ENCODE assay signal across 1 cellular context in the genomic region with DNA sequence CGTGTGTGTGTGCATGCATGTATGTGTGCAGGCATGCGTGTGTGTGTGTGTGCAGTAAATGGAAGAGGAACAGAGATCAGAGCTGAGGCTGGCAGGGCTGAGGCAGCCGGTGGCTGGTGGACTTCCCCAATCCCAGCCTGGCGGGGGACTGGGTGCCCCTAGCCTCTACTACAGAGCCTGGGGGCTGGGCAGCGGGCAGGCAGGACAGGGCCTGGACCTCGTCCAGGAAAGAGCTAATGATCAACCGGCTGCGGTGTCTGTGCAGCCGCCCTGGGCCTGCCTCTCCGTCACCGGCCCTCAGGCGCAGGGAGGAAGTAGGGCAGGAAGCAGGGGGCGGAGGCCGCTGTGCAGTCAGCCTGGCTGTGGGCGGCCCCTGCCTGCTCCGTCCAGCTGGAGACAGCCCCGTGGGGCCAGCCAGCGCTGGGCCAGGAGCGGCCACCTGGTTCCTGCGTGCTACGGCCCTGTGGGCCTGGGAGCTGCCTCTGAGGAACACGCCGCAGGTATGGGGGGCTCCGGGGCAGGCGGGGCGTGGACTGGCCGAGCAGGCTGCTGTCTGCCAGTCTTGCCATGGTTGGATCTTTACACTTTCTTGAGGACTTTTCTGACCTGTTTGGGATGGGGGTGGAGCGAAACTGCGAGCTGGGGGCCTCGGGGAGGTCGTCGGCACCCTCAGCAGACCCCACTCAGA.
A peak's percentile ranks its signal among the peaks of the same experiment; 100 is the strongest.
TF ChIP-seq lines count a peak whose summit lies in the region.

Gene SH3TC1 (plus strand): TSS at position 385 of the 688 bp plus-strand sequence. CDS start 5,905 bp downstream, outside the sequence.

TF ChIP-seq in HepG2, 621 proteins besides CTCF, POLR2A, EP300 and RAD21 (continued from another document and continues in another):
- TF ChIP-seq, protein P1, sequence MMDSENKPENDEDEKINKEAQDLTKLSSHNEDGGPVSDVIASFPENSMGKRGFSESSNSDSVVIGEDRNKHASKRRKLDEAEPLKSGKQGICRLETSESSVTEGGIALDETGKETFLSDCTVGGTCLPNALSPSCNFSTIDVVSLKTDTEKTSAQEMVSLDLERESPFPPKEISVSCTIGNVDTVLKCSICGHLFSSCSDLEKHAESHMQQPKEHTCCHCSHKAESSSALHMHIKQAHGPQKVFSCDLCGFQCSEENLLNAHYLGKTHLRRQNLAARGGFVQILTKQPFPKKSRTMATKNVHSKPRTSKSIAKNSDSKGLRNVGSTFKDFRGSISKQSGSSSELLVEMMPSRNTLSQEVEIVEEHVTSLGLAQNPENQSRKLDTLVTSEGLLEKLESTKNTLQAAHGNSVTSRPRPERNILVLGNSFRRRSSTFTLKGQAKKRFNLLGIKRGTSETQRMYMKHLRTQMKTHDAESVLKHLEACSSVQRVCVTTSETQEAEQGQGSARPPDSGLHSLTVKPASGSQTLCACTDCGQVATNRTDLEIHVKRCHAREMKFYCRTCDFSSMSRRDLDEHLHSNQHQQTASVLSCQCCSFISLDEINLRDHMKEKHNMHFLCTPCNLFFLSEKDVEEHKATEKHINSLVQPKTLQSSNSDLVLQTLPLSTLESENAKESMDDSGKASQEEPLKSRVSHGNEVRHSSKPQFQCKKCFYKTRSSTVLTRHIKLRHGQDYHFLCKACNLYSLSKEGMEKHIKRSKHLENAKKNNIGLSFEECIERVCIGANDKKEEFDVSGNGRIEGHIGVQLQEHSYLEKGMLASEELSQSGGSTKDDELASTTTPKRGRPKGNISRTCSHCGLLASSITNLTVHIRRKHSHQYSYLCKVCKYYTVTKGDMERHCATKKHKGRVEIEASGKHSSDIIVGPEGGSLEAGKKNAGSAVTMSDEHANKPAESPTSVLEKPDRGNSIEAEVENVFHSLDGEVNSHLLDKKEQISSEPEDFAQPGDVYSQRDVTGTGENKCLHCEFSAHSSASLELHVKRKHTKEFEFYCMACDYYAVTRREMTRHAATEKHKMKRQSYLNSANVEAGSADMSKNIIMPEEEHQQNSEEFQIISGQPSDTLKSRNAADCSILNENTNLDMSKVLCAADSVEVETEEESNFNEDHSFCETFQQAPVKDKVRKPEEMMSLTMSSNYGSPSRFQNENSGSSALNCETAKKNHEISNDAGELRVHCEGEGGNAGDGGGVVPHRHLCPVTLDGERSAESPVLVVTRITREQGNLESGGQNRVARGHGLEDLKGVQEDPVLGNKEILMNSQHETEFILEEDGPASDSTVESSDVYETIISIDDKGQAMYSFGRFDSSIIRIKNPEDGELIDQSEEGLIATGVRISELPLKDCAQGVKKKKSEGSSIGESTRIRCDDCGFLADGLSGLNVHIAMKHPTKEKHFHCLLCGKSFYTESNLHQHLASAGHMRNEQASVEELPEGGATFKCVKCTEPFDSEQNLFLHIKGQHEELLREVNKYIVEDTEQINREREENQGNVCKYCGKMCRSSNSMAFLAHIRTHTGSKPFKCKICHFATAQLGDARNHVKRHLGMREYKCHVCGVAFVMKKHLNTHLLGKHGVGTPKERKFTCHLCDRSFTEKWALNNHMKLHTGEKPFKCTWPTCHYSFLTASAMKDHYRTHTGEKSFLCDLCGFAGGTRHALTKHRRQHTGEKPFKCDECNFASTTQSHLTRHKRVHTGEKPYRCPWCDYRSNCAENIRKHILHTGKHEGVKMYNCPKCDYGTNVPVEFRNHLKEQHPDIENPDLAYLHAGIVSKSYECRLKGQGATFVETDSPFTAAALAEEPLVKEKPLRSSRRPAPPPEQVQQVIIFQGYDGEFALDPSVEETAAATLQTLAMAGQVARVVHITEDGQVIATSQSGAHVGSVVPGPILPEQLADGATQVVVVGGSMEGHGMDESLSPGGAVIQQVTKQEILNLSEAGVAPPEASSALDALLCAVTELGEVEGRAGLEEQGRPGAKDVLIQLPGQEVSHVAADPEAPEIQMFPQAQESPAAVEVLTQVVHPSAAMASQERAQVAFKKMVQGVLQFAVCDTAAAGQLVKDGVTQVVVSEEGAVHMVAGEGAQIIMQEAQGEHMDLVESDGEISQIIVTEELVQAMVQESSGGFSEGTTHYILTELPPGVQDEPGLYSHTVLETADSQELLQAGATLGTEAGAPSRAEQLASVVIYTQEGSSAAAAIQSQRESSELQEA (CRISPR knock-in tag; IDR thresholded peaks at IDR 0.05; ENCODE audit: not compliant biosample characterization) = no peak
- TF ChIP-seq ARNTL (CRISPR knock-in tag; IDR thresholded peaks at IDR 0.05) = no peak
- TF ChIP-seq, protein P2, sequence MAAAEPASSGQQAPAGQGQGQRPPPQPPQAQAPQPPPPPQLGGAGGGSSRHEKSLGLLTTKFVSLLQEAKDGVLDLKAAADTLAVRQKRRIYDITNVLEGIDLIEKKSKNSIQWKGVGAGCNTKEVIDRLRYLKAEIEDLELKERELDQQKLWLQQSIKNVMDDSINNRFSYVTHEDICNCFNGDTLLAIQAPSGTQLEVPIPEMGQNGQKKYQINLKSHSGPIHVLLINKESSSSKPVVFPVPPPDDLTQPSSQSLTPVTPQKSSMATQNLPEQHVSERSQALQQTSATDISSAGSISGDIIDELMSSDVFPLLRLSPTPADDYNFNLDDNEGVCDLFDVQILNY (CRISPR knock-in tag; conservative IDR thresholded peaks at IDR 0.05) = no peak
- no peak for TF ChIP-seq ZNF207 (IDR thresholded peaks at IDR 0.05; ENCODE audit: borderline replicate concordance)
- no peak; the same call in 1 of the 2 replicates for TF ChIP-seq REXO4 (CRISPR knock-in tag; IDR thresholded peaks at IDR 0.05; ENCODE audit: borderline replicate concordance)
- peak; percentile 60; the same call in 1 of the 2 replicates for TF ChIP-seq ZNF609 (CRISPR knock-in tag; IDR thresholded peaks at IDR 0.05; ENCODE audit: borderline replicate concordance)
- TF ChIP-seq NFIC (IDR thresholded peaks at IDR 0.05; ENCODE audit: low read length) = no peak
- TF ChIP-seq ZSCAN25 (CRISPR knock-in tag; IDR thresholded peaks at IDR 0.05) = peak; percentile 92
- no peak for TF ChIP-seq PAX8 (CRISPR knock-in tag; IDR thresholded peaks at IDR 0.05; ENCODE audit: borderline replicate concordance)
- TF ChIP-seq, protein P3, sequence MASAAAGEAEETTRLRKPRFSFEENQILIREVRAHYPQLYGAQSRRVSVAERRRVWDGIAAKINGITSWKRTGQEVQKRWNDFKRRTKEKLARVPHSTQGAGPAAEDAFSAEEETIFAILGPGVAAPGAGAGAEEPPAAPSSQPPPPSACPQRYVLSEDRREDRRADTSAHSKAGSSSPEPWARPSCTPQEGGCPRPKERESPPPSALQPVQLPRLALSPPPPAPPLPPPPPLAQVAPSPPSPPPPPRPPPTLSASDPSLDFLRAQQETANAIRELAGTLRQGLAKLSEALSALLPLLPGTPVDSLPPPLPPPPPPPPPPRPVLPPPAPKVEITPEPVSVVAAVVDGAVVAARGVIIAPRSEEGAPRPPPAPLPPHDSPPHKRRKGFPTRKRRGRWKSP (CRISPR knock-in tag; IDR thresholded peaks at IDR 0.05) = peak; percentile 71; the same call in 1 of the 2 replicates
- TF ChIP-seq IKZF4 (CRISPR knock-in tag; IDR thresholded peaks at IDR 0.05; ENCODE audit: borderline replicate concordance, low read depth, not compliant biosample characterization) = no peak
- peak; percentile 58; the same call in 1 of the 2 replicates for TF ChIP-seq ZSCAN20 (CRISPR knock-in tag; IDR thresholded peaks at IDR 0.05; ENCODE audit: borderline replicate concordance)
- peak; percentile 74 for TF ChIP-seq RARA (CRISPR knock-in tag; IDR thresholded peaks at IDR 0.05)
- TF ChIP-seq ZNF460 (CRISPR knock-in tag; IDR thresholded peaks at IDR 0.05; ENCODE audit: borderline replicate concordance) = peak; percentile 54; the same call in 1 of the 2 replicates
- peak; percentile 72 for TF ChIP-seq CBX1 (IDR thresholded peaks at IDR 0.05; ENCODE audit: low read depth)
- no peak for TF ChIP-seq CHD4 (IDR thresholded peaks at IDR 0.05; ENCODE audit: borderline replicate concordance, low read length)
- TF ChIP-seq ZNF446 (CRISPR knock-in tag; IDR thresholded peaks at IDR 0.05) = no peak
- no peak for TF ChIP-seq SMAD9 (CRISPR knock-in tag; IDR thresholded peaks at IDR 0.05)
- peak; percentile 9 for TF ChIP-seq YY1 (IDR thresholded peaks at IDR 0.05; ENCODE audit: insufficient read depth, insufficient replicate concordance, low read depth, low read length)
- TF ChIP-seq NBN (conservative IDR thresholded peaks at IDR 0.05) = no peak
- TF ChIP-seq SP2 (CRISPR knock-in tag; IDR thresholded peaks at IDR 0.05) = no peak
- no peak for TF ChIP-seq ZBTB4 (CRISPR knock-in tag; IDR thresholded peaks at IDR 0.05; ENCODE audit: borderline replicate concordance)
- TF ChIP-seq AGO1 (IDR thresholded peaks at IDR 0.05; ENCODE audit: low read depth, low read length, poor library complexity, severe bottlenecking) = no peak
- peak; percentile 56; the same call in 1 of the 2 replicates for TF ChIP-seq GFI1 (CRISPR knock-in tag; IDR thresholded peaks at IDR 0.05; ENCODE audit: borderline replicate concordance)
- TF ChIP-seq ARID2 (CRISPR knock-in tag; IDR thresholded peaks at IDR 0.05; ENCODE audit: borderline replicate concordance) = no peak
- TF ChIP-seq HOXA3 (CRISPR knock-in tag; IDR thresholded peaks at IDR 0.05) = peak; percentile 79
- peak; percentile 80 for TF ChIP-seq ZBTB7B (CRISPR knock-in tag; IDR thresholded peaks at IDR 0.05)
- TF ChIP-seq ISX (CRISPR knock-in tag; conservative IDR thresholded peaks at IDR 0.05) = no peak
- TF ChIP-seq, protein P4, sequence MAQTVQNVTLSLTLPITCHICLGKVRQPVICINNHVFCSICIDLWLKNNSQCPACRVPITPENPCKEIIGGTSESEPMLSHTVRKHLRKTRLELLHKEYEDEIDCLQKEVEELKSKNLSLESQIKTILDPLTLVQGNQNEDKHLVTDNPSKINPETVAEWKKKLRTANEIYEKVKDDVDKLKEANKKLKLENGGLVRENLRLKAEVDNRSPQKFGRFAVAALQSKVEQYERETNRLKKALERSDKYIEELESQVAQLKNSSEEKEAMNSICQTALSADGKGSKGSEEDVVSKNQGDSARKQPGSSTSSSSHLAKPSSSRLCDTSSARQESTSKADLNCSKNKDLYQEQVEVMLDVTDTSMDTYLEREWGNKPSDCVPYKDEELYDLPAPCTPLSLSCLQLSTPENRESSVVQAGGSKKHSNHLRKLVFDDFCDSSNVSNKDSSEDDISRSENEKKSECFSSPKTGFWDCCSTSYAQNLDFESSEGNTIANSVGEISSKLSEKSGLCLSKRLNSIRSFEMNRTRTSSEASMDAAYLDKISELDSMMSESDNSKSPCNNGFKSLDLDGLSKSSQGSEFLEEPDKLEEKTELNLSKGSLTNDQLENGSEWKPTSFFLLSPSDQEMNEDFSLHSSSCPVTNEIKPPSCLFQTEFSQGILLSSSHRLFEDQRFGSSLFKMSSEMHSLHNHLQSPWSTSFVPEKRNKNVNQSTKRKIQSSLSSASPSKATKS (CRISPR knock-in tag; IDR thresholded peaks at IDR 0.05) = no peak
- TF ChIP-seq ATF3 (CRISPR knock-in tag; IDR thresholded peaks at IDR 0.05) = peak; percentile 54; the same call in 1 of the 2 replicates
- no peak; the same call in 1 of the 2 replicates for TF ChIP-seq SOX13 (IDR thresholded peaks at IDR 0.05)
- TF ChIP-seq SOX13 (CRISPR knock-in tag; conservative IDR thresholded peaks at IDR 0.05 in 1 of 2, IDR thresholded peaks at IDR 0.05 in 1 of 2) = peak in 1 of 2 experiments; percentile 65; a peak in 2 of 4 replicates
- TF ChIP-seq ZNF17 (CRISPR knock-in tag; IDR thresholded peaks at IDR 0.05) = no peak
- peak; percentile 84 for TF ChIP-seq MED1 (CRISPR knock-in tag; IDR thresholded peaks at IDR 0.05)
- no peak for TF ChIP-seq NFKBIZ (CRISPR knock-in tag; IDR thresholded peaks at IDR 0.05)
- no peak for TF ChIP-seq MZF1 (CRISPR knock-in tag; IDR thresholded peaks at IDR 0.05; ENCODE audit: borderline replicate concordance)
